In genomic region chr2:72893594-72894319, GRCh38 we compare ENCODE assay signal across 8 cellular contexts. TPM values are rescaled to one million over a fixed set of nuclear protein-coding genes. Genes with fewer than 3 reads are reported as not detected.
DNase-seq lines count a peak whose midpoint lies in the region; TF ChIP-seq lines count a peak whose summit lies in the region.

No MANE protein-coding gene starts in this region.

- H4K20me1 ChIP-seq in neural cell (ENCODE audit: insufficient read depth), result no peaks in the 10 kb centered on the region

- POLR2A ChIA-PET in HEK293T (lab: Yijun Ruan, JAX), result interaction anchor here (0.8 to 1.6 kb wide), 4 partner anchors 23 to 340 kb away, joined by 3 to 4 read pairs (median 4); partner anchors contain the start of gene CCT7

- H3K9me3 ChIP-seq in MG63, result no peaks in the 10 kb centered on the region
- H3K9me3 ChIP-seq in esophagus muscularis mucosa, result no peaks in the 10 kb centered on the region
- H3K9me3 ChIP-seq in neural cell (ENCODE audit: low read length), result no peaks in the 10 kb centered on the region

- CTCF ChIA-PET in HEK293T (lab: Yijun Ruan, JAX), result interaction anchor here (0.6 to 2.7 kb wide), 18 partner anchors 9 to 319 kb away, joined by 3 to 19 read pairs (median 6); partner anchors contain the start of gene EMX1

- 49% methylated on average over 10 of the region's 15 CpGs for WGBS in esophagus muscularis mucosa

- peak; percentile 79 for TF ChIP-seq RAD21 in neural cell (conservative IDR thresholded peaks at IDR 0.05)

- H3K79me2 ChIP-seq in neural cell (replicated peaks; ENCODE audit: insufficient read depth, low read length), result no peaks in the 10 kb centered on the region

- H3F3A ChIP-seq in neural cell (ENCODE audit: insufficient read depth, low read length, poor library complexity, severe bottlenecking), result no peaks in the 10 kb centered on the region

- no peak overlapping the region for H3K9ac ChIP-seq in neural cell (ENCODE audit: low read length)

- no peak overlapping the region for H3K27ac ChIP-seq in esophagus muscularis mucosa (replicated peaks in 1 of 4)
- no peak overlapping the region for H3K27ac ChIP-seq in neural cell (ENCODE audit: low read length)

- H2AFZ ChIP-seq in neural cell (ENCODE audit: low read depth, low read length), result no peak overlapping the region

- H3K4me3 ChIP-seq in GM12865 (ENCODE audit: low read depth, low read length), result no peak overlapping the region
- no peak overlapping the region for H3K4me3 ChIP-seq in MG63
- no peak overlapping the region for H3K4me3 ChIP-seq in esophagus muscularis mucosa
- H3K4me3 ChIP-seq in neural cell (ENCODE audit: low read length), result no peak overlapping the region

- H3K4me1 ChIP-seq in esophagus muscularis mucosa, result peaks cover 15 to 31% (median 22%) of the 10 kb centered on the region in 4 donors

- H3K36me3 ChIP-seq in MG63 (peaks cover 8% of the 10 kb centered on the region), esophagus muscularis mucosa (peaks cover 9 to 26% (median 16%) of the 10 kb centered on the region in 4 donors), neural cell (ENCODE audit: insufficient read depth, low read length) (no peaks in the 10 kb centered on the region)

- intact Hi-C loops in esophagus muscularis mucosa (cut with DNase I), result loop anchor here (5.0 to 10.0 kb wide), 2 partner anchors 79 to 181 kb away; partner anchors contain the start of gene SFXN5

- TF ChIP-seq EP300 in esophagus muscularis mucosa (IDR thresholded peaks at IDR 0.05) (no peak), neural cell (conservative IDR thresholded peaks at IDR 0.05; ENCODE audit: poor library complexity, severe bottlenecking) (no peak)

- TF ChIP-seq CTCF in GM12865 (IDR thresholded peaks at IDR 0.05; ENCODE audit: insufficient read depth, low read depth, low read length, missing control alignments), result peak; percentile 83
- peak; percentile 17 to 47 (median 33) for TF ChIP-seq CTCF in esophagus muscularis mucosa (IDR thresholded peaks at IDR 0.05)
- peak; percentile 80 for TF ChIP-seq CTCF in neural cell (IDR thresholded peaks at IDR 0.05; ENCODE audit: poor library complexity, severe bottlenecking)

- TF ChIP-seq POLR2A in esophagus muscularis mucosa (IDR thresholded peaks at IDR 0.05; ENCODE audit: low read depth), result no peak

- DNase-seq in ACHN, result peak; percentile 76
- DNase-seq in GM12865 (ENCODE audit: low read depth), result peak; percentile 83
- peak; percentile 75 for DNase-seq in HEK293T (ENCODE audit: extremely low spot score)
- DNase-seq in MG63, result peak; percentile 42
- DNase-seq in UCSD-AML1 (lab: John Stamatoyannopoulos, UW; ENCODE audit: unreplicated experiment), result peak; percentile 67
- no peak for DNase-seq in esophagus muscularis mucosa (ENCODE audit: extremely low spot score)
- DNase-seq in NCI-H187 (lab: John Stamatoyannopoulos, UW), result no peak

- in situ Hi-C loops in ACHN (cut with HindIII; ENCODE audit: low pct_ligation_motif_present, low pct_unique_long_range_greater_than_20kb, low sequenced_read_pairs), result no loop called here

- H3K4me2 ChIP-seq in neural cell (ENCODE audit: low read length), result no peak overlapping the region

- no peaks in the 10 kb centered on the region for H3K9me2 ChIP-seq in neural cell (ENCODE audit: insufficient read depth, low read length)

- H3K27me3 ChIP-seq in MG63, result no peaks in the 10 kb centered on the region
- peaks cover 0 to 42% (median 0%) of the 10 kb centered on the region in 4 donors for H3K27me3 ChIP-seq in esophagus muscularis mucosa
- no peaks in the 10 kb centered on the region for H3K27me3 ChIP-seq in neural cell (ENCODE audit: insufficient read depth, low read depth, low read length)

TF ChIP-seq in HEK293T, 16 proteins besides CTCF, POLR2A, EP300 and RAD21:
- TF ChIP-seq HDGF (IDR thresholded peaks at IDR 0.05; ENCODE audit: borderline replicate concordance), result no peak
- no peak for TF ChIP-seq ELF4 (IDR thresholded peaks at IDR 0.05)
- no peak for TF ChIP-seq FOXM1 (IDR thresholded peaks at IDR 0.05; ENCODE audit: borderline replicate concordance)
- no peak for TF ChIP-seq BHLHE40 (IDR thresholded peaks at IDR 0.05; ENCODE audit: borderline replicate concordance)
- no peak for TF ChIP-seq PKNOX1 (IDR thresholded peaks at IDR 0.05)
- TF ChIP-seq L3MBTL2 (conservative IDR thresholded peaks at IDR 0.05), result no peak
- TF ChIP-seq ZNF384 (IDR thresholded peaks at IDR 0.05), result no peak
- TF ChIP-seq SP1 (IDR thresholded peaks at IDR 0.05), result no peak
- no peak for TF ChIP-seq ARNT (IDR thresholded peaks at IDR 0.05)
- TF ChIP-seq NFRKB (IDR thresholded peaks at IDR 0.05), result no peak
- no peak for TF ChIP-seq FOXA1 (IDR thresholded peaks at IDR 0.05)

TF ChIP-seq in neural cell, 6 proteins besides CTCF, POLR2A, EP300 and RAD21:
- TF ChIP-seq EZH2 (IDR thresholded peaks at IDR 0.05; ENCODE audit: borderline replicate concordance, insufficient read depth, low read length, poor library complexity, severe bottlenecking) (no peak), SMC3 (conservative IDR thresholded peaks at IDR 0.05; ENCODE audit: poor library complexity) (peak; percentile 82)

RNA-seq across cellular contexts. Expression of gene SPR, which starts 6.5 kb away (rescaled TPM):
- 57.7 and 57.8 TPM in 2 replicates for total RNA-seq in MG63 (2014; rRNA removed; shearing (Covaris generic); ENCODE audit: low replicate concordance)
- 10 to 100 TPM; 30.3 to 57.0 (median 50.3) TPM for total RNA-seq in esophagus muscularis mucosa
- polyA plus RNA-seq in neural cell, result 0.98 and 1.8 TPM in 2 replicates
- 0.49 and 0.81 TPM in 2 replicates for polyA minus RNA-seq in neural cell

RNA-seq across cellular contexts. Expression of gene EMX1, which starts 23.6 kb away (rescaled TPM):
- total RNA-seq in MG63 (2014; rRNA removed; shearing (Covaris generic); ENCODE audit: low replicate concordance), result not detected in 2 replicates
- total RNA-seq in esophagus muscularis mucosa, result not detected
- polyA plus RNA-seq in neural cell, result 0.33 and 0.70 TPM in 2 replicates
- not detected in 2 replicates for polyA minus RNA-seq in neural cell

Comparison
In these comparisons a context has a peak if more than half of its experiments do, and no peak if none do; other contexts are left out.
1. DNase-seq: peak in ACHN (single experiment), GM12865 (single experiment), HEK293T (single experiment), MG63 (single experiment) and UCSD-AML1 (single experiment); none in esophagus muscularis mucosa (single experiment) and NCI-H187 (0 of 2).
2. CTCF ChIP-seq: peak in every context shown above with its lines; median percentile 83 in GM12865; 80 in neural cell; 33 in esophagus muscularis mucosa.